Comparison of ENCODE assay signal across 31 cellular contexts in genomic region chr10:84211566-84211965, GRCh38. TPM values are rescaled to one million over a fixed set of nuclear protein-coding genes. Genes with fewer than 3 reads are reported as not detected.
"Had no signal": no experiment of that assay in that cellular context is flagged by ENCODE, and none has a peak within 500 bp of the region (broad histone marks: within the 10 kb centered on the region; RNA-seq: fewer than 3 reads in every experiment).

No MANE protein-coding gene starts in this region.

- H3K9me3 ChIP-seq: heart left ventricle, left lung, ovary, right atrium auricular region, right lobe of liver, tibial nerve, uterus had no signal

- DNase-seq: heart left ventricle; hypothalamus; immature natural killer cell; kidney; left colon; left lung; naive B cell; ovary; right lobe of liver; stimulated activated CD4-positive, alpha-beta T cell treated with anti-CD3 and anti-CD28 coated beads, Interleukin-1b, Interleukin-23, amount 100 ng/mL, for 48 hours; stimulated activated CD4-positive, alpha-beta T cell treated with anti-CD3 and anti-CD28 coated beads, Interleukin-2, amount 100 ng/mL, for 48 hours; stimulated activated CD4-positive, alpha-beta T cell treated with anti-CD3 and anti-CD28 coated beads, Interleukin-4, amount 100 ng/mL, for 4 hours; stimulated activated CD8-positive, alpha-beta memory T cell treated with anti-CD3 and anti-CD28 coated beads, Interleukin-4, amount 100 ng/mL, for 48 hours; stimulated activated naive CD4-positive, alpha-beta T cell treated with Interleukin-2 at 50 U/mL for 16 hours; stimulated activated naive CD8-positive, alpha-beta T cell treated with anti-CD3 and anti-CD28 coated beads, Interleukin-15, amount 100 ng/mL, for 72 hours; substantia nigra; uterus had no signal

- H3K36me3 ChIP-seq: heart left ventricle, left lung, neural progenitor cell, ovary, right atrium auricular region, right lobe of liver, tibial nerve, uterus had no signal

- H3K27me3 ChIP-seq: neural progenitor cell, ovary, right atrium auricular region, right lobe of liver, tibial nerve, uterus had no signal

- H3K27ac ChIP-seq: heart left ventricle, left lung, neural progenitor cell, ovary, right atrium auricular region, right lobe of liver, tibial nerve, uterus had no signal

- H3K4me1 ChIP-seq: heart left ventricle, left lung, neural progenitor cell, right atrium auricular region, right lobe of liver, tibial nerve, uterus had no signal

- H3K4me3 ChIP-seq: heart left ventricle, left lung, lung, neural progenitor cell, ovary, right atrium auricular region, right lobe of liver, smooth muscle cell, tibial nerve, uterus had no signal

RNA-seq across cellular contexts. Expression of gene LRIT2, which starts 13.8 kb away (rescaled TPM):
- total RNA-seq: heart left ventricle, kidney, left colon, left lung, lung, mesothelial cell of epicardium, mononuclear cell, omental fat pad, ovary, progenitor cell of endocrine pancreas, pulmonary artery endothelial cell, renal cortical epithelial cell, right atrium auricular region, right lobe of liver, skeletal muscle tissue, smooth muscle cell, temporal lobe, tibial nerve, ureter, uterus had no signal

RNA-seq across cellular contexts. Expression of gene CDHR1, which starts 17.2 kb away (rescaled TPM):
- total RNA-seq: pulmonary artery endothelial cell had no signal

RNA-seq across cellular contexts. Expression of gene LRIT1, which starts 29.8 kb away (rescaled TPM):
- total RNA-seq: heart left ventricle, kidney, left colon, left lung, lung, mesothelial cell of epicardium, mononuclear cell, omental fat pad, ovary, progenitor cell of endocrine pancreas, pulmonary artery endothelial cell, renal cortical epithelial cell, right atrium auricular region, right lobe of liver, skeletal muscle tissue, smooth muscle cell, temporal lobe, tibial nerve, ureter, uterus had no signal

RNA-seq across cellular contexts. Expression of gene RGR, which starts 33.3 kb away (rescaled TPM):
- total RNA-seq: kidney, left lung, mesothelial cell of epicardium, mononuclear cell, ovary, progenitor cell of endocrine pancreas, pulmonary artery endothelial cell, renal cortical epithelial cell, right atrium auricular region, right lobe of liver, smooth muscle cell, ureter, uterus had no signal

RNA-seq across cellular contexts. Expression of gene GPR15LG, which starts 38.0 kb away (rescaled TPM):
- total RNA-seq: heart left ventricle, left lung, lung, mesothelial cell of epicardium, mononuclear cell, omental fat pad, progenitor cell of endocrine pancreas, pulmonary artery endothelial cell, right atrium auricular region, right lobe of liver, skeletal muscle tissue, temporal lobe, tibial nerve, uterus had no signal
